8 cellular contexts compared by ENCODE assay signal in genomic region chr14:64510825-64511679, GRCh38. TPM values are rescaled to one million over a fixed set of nuclear protein-coding genes. Genes with fewer than 3 reads are reported as not detected.
DNase-seq lines count a peak whose midpoint lies in the region; ATAC-seq, FAIRE-seq and TF ChIP-seq lines count a peak whose summit lies in the region.

No MANE protein-coding gene starts in this region.

- no peaks in the 10 kb centered on the region for H3K36me3 Mint-ChIP-seq in WTC11
- peaks cover 14% of the 10 kb centered on the region for H3K36me3 Mint-ChIP-seq in central memory CD8-positive, alpha-beta T cell (ENCODE audit: insufficient read depth)

- FAIRE-seq in H54 (lab: Jason Lieb, UNC) = peak; percentile 96

- H3K27me3 Mint-ChIP-seq in WTC11 (ENCODE audit: low read depth) = no peaks in the 10 kb centered on the region
- no peaks in the 10 kb centered on the region for H3K27me3 Mint-ChIP-seq in central memory CD8-positive, alpha-beta T cell

- CTCF ChIA-PET in WTC11 (lab: Charles Lee) = interaction anchor here (0.7 to 2.2 kb wide), 35 partner anchors 9 to 324 kb away, joined by 3 to 17 read pairs (median 3); partner anchors contain the start of genes AKAP5 and HSPA2

- H3K9me3 Mint-ChIP-seq in WTC11 = no peaks in the 10 kb centered on the region
- H3K9me3 Mint-ChIP-seq in central memory CD8-positive, alpha-beta T cell = no peaks in the 10 kb centered on the region

- POLR2A ChIA-PET in WTC11 (lab: Charles Lee) = interaction anchor here (0.6 kb wide), 1 partner anchor 9 kb away, joined by 4 read pairs; no protein-coding TSS in a partner anchor

- peak; percentile 73 for TF ChIP-seq CTCF in WTC11 (IDR thresholded peaks at IDR 0.05)

- ATAC-seq in WTC11 (peak; percentile 51; the same call in 1 of the 2 replicates), HG03135 (IDR thresholded peaks at IDR 0.05; ENCODE audit: unreplicated experiment) (no peak)
- ATAC-seq in central memory CD8-positive, alpha-beta T cell (replicated peaks; ENCODE audit: extremely low read depth, poor library complexity, severe bottlenecking) = peak; percentile 60

- TF ChIP-seq POLR2A in H54 (IDR thresholded peaks at IDR 0.05; ENCODE audit: low read depth, low read length) = no peak

- peaks cover 49% of the 10 kb centered on the region for H3K4me1 Mint-ChIP-seq in WTC11
- peaks cover 74% of the 10 kb centered on the region for H3K4me1 Mint-ChIP-seq in central memory CD8-positive, alpha-beta T cell

- H3K4me3 Mint-ChIP-seq in WTC11 = no peak overlapping the region
- H3K4me3 Mint-ChIP-seq in central memory CD8-positive, alpha-beta T cell = peak overlapping the region; percentile 91

- H3K27ac Mint-ChIP-seq in WTC11 = peak overlapping the region; percentile 77
- peak overlapping the region; percentile 60 for H3K27ac Mint-ChIP-seq in central memory CD8-positive, alpha-beta T cell (ENCODE audit: low read depth)

- DNase-seq in AG20443 (ENCODE audit: low spot score) (peak; percentile 52), H54 (ENCODE audit: insufficient read length, low spot score) (no peak), NCI-H226 (peak; percentile 50), WTC11 (ENCODE audit: low spot score) (peak; percentile 63), kidney tubule cell (ENCODE audit: low spot score) (peak; percentile 73)
- DNase-seq in central memory CD8-positive, alpha-beta T cell (ENCODE audit: low spot score in 2 of 2) = peak; percentile 49
- DNase-seq in stimulated activated CD4-positive, alpha-beta T cell treated with anti-CD3 and anti-CD28 coated beads, Interleukin-4, amount 100 ng/mL, for 24 hours = peak; percentile 75

TF ChIP-seq in WTC11, 78 proteins besides CTCF, POLR2A, EP300 and RAD21:
- TF ChIP-seq PRDM15 (CRISPR knock-in tag; IDR thresholded peaks at IDR 0.05) (no peak), IRF1 (CRISPR knock-in tag; IDR thresholded peaks at IDR 0.05) (no peak), ZNF121 (CRISPR knock-in tag; IDR thresholded peaks at IDR 0.05) (no peak), FOXP1 (CRISPR knock-in tag; IDR thresholded peaks at IDR 0.05; ENCODE audit: borderline replicate concordance) (no peak), TCF7 (CRISPR knock-in tag; IDR thresholded peaks at IDR 0.05; ENCODE audit: low read depth) (no peak), ESRRA (CRISPR knock-in tag; IDR thresholded peaks at IDR 0.05; ENCODE audit: borderline replicate concordance) (no peak), CDX4 (CRISPR knock-in tag; IDR thresholded peaks at IDR 0.05; ENCODE audit: borderline replicate concordance) (no peak), KAT7 (CRISPR knock-in tag; IDR thresholded peaks at IDR 0.05; ENCODE audit: borderline replicate concordance) (no peak), ATF1 (CRISPR knock-in tag; IDR thresholded peaks at IDR 0.05) (no peak), MYBL2 (CRISPR knock-in tag; IDR thresholded peaks at IDR 0.05) (no peak), USF2 (CRISPR knock-in tag; IDR thresholded peaks at IDR 0.05) (no peak), GRHL2 (CRISPR knock-in tag; IDR thresholded peaks at IDR 0.05; ENCODE audit: insufficient replicate concordance, severe bottlenecking) (no peak), ELF4 (CRISPR knock-in tag; IDR thresholded peaks at IDR 0.05; ENCODE audit: low read depth) (no peak), HMGA2 (CRISPR knock-in tag; IDR thresholded peaks at IDR 0.05) (no peak), ZNF263 (CRISPR knock-in tag; IDR thresholded peaks at IDR 0.05; ENCODE audit: low read depth) (no peak)

RNA-seq across cellular contexts. Expression of gene ZBTB1, which starts 6.5 kb away (rescaled TPM):
- total RNA-seq in WTC11 (2021) = 24.7 to 32.5 TPM (median 31.7 TPM) in 3 replicates

RNA-seq across cellular contexts. Expression of gene ZBTB25, which starts 7.4 kb away (rescaled TPM):
- 11.9 to 14.0 TPM (median 13.1 TPM) in 3 replicates for total RNA-seq in WTC11 (2021)

RNA-seq across cellular contexts. Expression of gene HSPA2, which starts 29.5 kb away (rescaled TPM):
- total RNA-seq in WTC11 (2021) = 30.2 to 43.9 TPM (median 40.7 TPM) in 3 replicates

RNA-seq across cellular contexts. Expression of gene PPP1R36, which starts 38.7 kb away (rescaled TPM):
- total RNA-seq in WTC11 (2021) = 0.55 to 0.70 TPM (median 0.64 TPM) in 3 replicates

RNA-seq across cellular contexts. Expression of gene AKAP5, which starts 45.8 kb away (rescaled TPM):
- total RNA-seq in WTC11 (2021) = 2.8 to 3.0 TPM (median 3.0 TPM) in 3 replicates
